In the genomic region with DNA sequence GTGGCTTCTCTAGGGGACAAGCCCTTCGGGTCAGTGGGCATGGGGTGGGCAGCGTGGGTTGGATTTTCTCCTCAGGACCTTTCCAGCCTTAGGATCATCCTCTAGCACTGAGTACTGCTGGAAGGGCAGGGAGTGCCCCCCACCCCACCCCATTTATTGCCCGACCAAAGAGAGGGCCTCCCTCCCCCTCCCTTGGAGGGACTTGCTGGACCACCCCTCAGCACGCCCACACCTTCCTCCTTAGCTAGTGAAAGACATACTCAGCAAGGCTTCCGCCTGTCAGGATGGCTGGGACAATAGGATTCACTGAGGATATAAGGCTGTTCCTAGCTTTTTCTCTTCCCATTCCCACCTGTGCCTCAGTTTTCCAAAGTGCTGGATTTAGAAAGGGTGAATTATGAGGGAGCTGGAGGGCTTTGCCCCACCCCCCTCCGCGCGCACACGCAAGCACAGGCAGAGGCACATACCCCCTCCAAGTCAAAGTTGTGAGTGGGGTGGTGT, we compare ENCODE assay signal across 8 cellular contexts. TPM values are rescaled to one million over a fixed set of nuclear protein-coding genes. Genes with fewer than 3 reads are reported as not detected.
DNase-seq lines count a peak whose midpoint lies in the region; ATAC-seq and TF ChIP-seq lines count a peak whose summit lies in the region.

No MANE protein-coding gene starts in this region.

- no peak for TF ChIP-seq POLR2A in esophagus squamous epithelium (IDR thresholded peaks at IDR 0.05)

- H3K4me1 ChIP-seq in SJSA1 (replicated peaks) (peaks cover 51% of the 10 kb centered on the region), esophagus squamous epithelium (peaks cover 63 to 100% (median 80%) of the 10 kb centered on the region in 3 donors), psoas muscle (peaks cover 59% of the 10 kb centered on the region)

- H3K36me3 ChIP-seq in GM06990 (ENCODE audit: control insufficient read depth, insufficient read depth, low read length): 0 out of 2 replicates have a peak, but pooled peaks cover 2% of the 10 kb centered on the region
- no peaks in the 10 kb centered on the region for H3K36me3 ChIP-seq in SJSA1
- no peaks in the 10 kb centered on the region for H3K36me3 ChIP-seq in esophagus squamous epithelium
- no peaks in the 10 kb centered on the region for H3K36me3 ChIP-seq in psoas muscle (ENCODE audit: insufficient read depth in 1 of 2, low read depth in 1 of 2)

- H3K27me3 ChIP-seq in GM06990 (replicated peaks; ENCODE audit: control insufficient read depth, insufficient read depth, low read length): no peaks in the 10 kb centered on the region
- H3K27me3 ChIP-seq in SJSA1 (replicated peaks): no peaks in the 10 kb centered on the region
- H3K27me3 ChIP-seq in esophagus squamous epithelium: no peaks in the 10 kb centered on the region
- H3K27me3 ChIP-seq in psoas muscle (ENCODE audit: insufficient read depth in 3 of 3, low read length in 2 of 3): no peaks in the 10 kb centered on the region

- H3K4me3 ChIP-seq in GM06990 (replicated peaks; ENCODE audit: low read depth, low read length) (peak overlapping the region; percentile 73), SJSA1 (peak overlapping the region; percentile 50; the same call in 1 of the 2 replicates), esophagus squamous epithelium (peak overlapping the region; percentile 43 to 85 (median 62)), psoas muscle (peak overlapping the region; percentile 84)

- 41 to 83% methylated on average over 1 to 7 of the region's 9 CpGs for WGBS in esophagus squamous epithelium, 2 donors
- 58 to 62% (median 61%) methylated on average over 9 of the region's 9 CpGs for WGBS in psoas muscle, 3 donors

- DNase-seq in GM06990 (ENCODE audit: extremely low read depth, insufficient read length): no peak
- DNase-seq in SJSA1 (ENCODE audit: low read depth in 1 of 2, low spot score in 2 of 2): no peak
- no peak for DNase-seq in esophagus squamous epithelium (lab: John Stamatoyannopoulos, UW)
- DNase-seq in psoas muscle: no peak
- no peak for DNase-seq in NCI-H2227 (lab: John Stamatoyannopoulos, UW; ENCODE audit: unreplicated experiment)

- ATAC-seq in psoas muscle: no peak
- no peak for ATAC-seq in GM18520 (IDR thresholded peaks at IDR 0.05; ENCODE audit: unreplicated experiment)
- no peak for ATAC-seq in GM18873 (IDR thresholded peaks at IDR 0.05; ENCODE audit: low FRiP score, unreplicated experiment)
- ATAC-seq in HG02571 (IDR thresholded peaks at IDR 0.05; ENCODE audit: unreplicated experiment): no peak

- TF ChIP-seq CTCF in GM06990 (IDR thresholded peaks at IDR 0.05; ENCODE audit: insufficient read depth, low read length, poor library complexity, severe bottlenecking) (no peak), esophagus squamous epithelium (IDR thresholded peaks at IDR 0.05) (no peak), psoas muscle (IDR thresholded peaks at IDR 0.05) (no peak)

- intact Hi-C loops in esophagus squamous epithelium (cut with DNase I) (no loop called here), psoas muscle (cut with DNase I) (no loop called here)

- H3K27ac ChIP-seq in SJSA1: no peak overlapping the region
- peak overlapping the region; percentile 66 to 91 (median 88) for H3K27ac ChIP-seq in esophagus squamous epithelium
- peak overlapping the region; percentile 87 for H3K27ac ChIP-seq in psoas muscle

- H3K9me3 ChIP-seq in SJSA1 (replicated peaks) (0 out of 2 replicates have a peak, but pooled peaks cover 2% of the 10 kb centered on the region), esophagus squamous epithelium (no peaks in the 10 kb centered on the region), psoas muscle (no peaks in the 10 kb centered on the region)

RNA-seq across cellular contexts. Expression of a gene that starts 0.9 kb away (rescaled TPM):
- 6.7 and 11.0 TPM in 2 replicates for total RNA-seq in SJSA1 (2014; rRNA removed; shearing (Covaris generic))
- total RNA-seq in esophagus squamous epithelium: 10 to 100 TPM; 12.7 to 24.8 (median 22.3) TPM
- total RNA-seq in psoas muscle: 10 to 100 TPM; 29.6 to 80.7 (median 41.6) TPM
- 10 to 100 TPM; 29.1 to 39.7 (median 39.1) TPM for polyA plus RNA-seq in psoas muscle

RNA-seq across cellular contexts. Expression of a gene that starts 5.8 kb away (rescaled TPM):
- total RNA-seq in SJSA1 (2014; rRNA removed; shearing (Covaris generic)): 0.53 TPM in 1 of 2 replicates, not detected in the other
- total RNA-seq in esophagus squamous epithelium (not detected), psoas muscle (under 1 TPM in 3 of 4 donors, not detected in 1; 0.34 to 0.54 (median 0.36) TPM)
- polyA plus RNA-seq in psoas muscle: under 1 TPM in 2 of 3 donors, not detected in 1; 0.09 to 0.61 TPM

RNA-seq across cellular contexts. Expression of a gene that starts 24.4 kb away (rescaled TPM):
- total RNA-seq in SJSA1 (2014; rRNA removed; shearing (Covaris generic)): 1,415 and 1,548 TPM in 2 replicates
- total RNA-seq in esophagus squamous epithelium (100 to 1,000 TPM; 433 to 696 (median 601) TPM), psoas muscle (1,000 to 10,000 TPM; 1,150 to 1,595 (median 1,339) TPM)
- 1,000 to 10,000 TPM in 2 of 3 donors, 100 to 1,000 TPM in 1; 743 to 1,128 (median 1,033) TPM for polyA plus RNA-seq in psoas muscle

RNA-seq across cellular contexts. Expression of a gene that starts 34.8 kb away (rescaled TPM):
- 89.9 and 107 TPM in 2 replicates for total RNA-seq in SJSA1 (2014; rRNA removed; shearing (Covaris generic))
- total RNA-seq in esophagus squamous epithelium (10 to 100 TPM in 3 of 4 donors, 1 to 10 TPM in 1; 9.7 to 34.4 (median 21.2) TPM), psoas muscle (10 to 100 TPM; 10.9 to 23.3 (median 18.0) TPM)
- polyA plus RNA-seq in psoas muscle: 10 to 100 TPM; 16.0 to 23.6 (median 20.8) TPM

RNA-seq across cellular contexts. Expression of a gene that starts 42.8 kb away (rescaled TPM):
- 17.6 and 37.6 TPM in 2 replicates for total RNA-seq in SJSA1 (2014; rRNA removed; shearing (Covaris generic))
- total RNA-seq in esophagus squamous epithelium (10 to 100 TPM in 3 of 4 donors, 1 to 10 TPM in 1; 8.6 to 11.2 (median 10.2) TPM), psoas muscle (1 to 10 TPM; 2.1 to 5.0 (median 3.0) TPM)
- 1 to 10 TPM; 2.8 to 5.2 (median 4.0) TPM for polyA plus RNA-seq in psoas muscle
